12 cellular contexts compared by ENCODE assay signal in the genomic region with DNA sequence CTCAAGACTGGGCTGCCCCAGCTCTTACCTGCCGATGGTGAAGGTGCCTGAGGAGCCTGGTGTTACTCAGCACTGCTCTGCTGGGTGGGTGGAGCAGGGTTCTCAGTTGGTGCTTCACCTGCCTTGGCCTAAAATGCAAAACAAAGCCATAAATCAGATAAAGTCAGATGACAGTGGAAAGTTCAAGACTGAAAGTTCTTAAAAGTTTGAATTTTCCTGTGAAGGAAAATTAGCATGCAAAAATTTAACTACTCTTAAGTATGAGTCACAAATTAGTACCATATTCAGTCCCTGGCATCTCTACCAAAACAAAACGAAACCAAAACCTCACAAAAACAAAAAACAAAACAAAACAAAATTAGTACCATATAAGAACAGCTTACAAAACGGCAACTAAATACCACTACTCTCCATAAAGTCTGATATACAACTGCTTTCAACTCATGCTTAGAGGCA. TPM values are rescaled to one million over a fixed set of nuclear protein-coding genes. Genes with fewer than 3 reads are reported as not detected.
DNase-seq lines count a peak whose midpoint lies in the region; ATAC-seq, FAIRE-seq and TF ChIP-seq lines count a peak whose summit lies in the region.
"Had no signal": no experiment of that assay in that cellular context is flagged by ENCODE, and none has a peak within 500 bp of the region (broad histone marks: within the 10 kb centered on the region; RNA-seq: fewer than 3 reads in every experiment).

No MANE protein-coding gene starts in this region.

- H3K27ac ChIP-seq in GM12878 (ENCODE audit: control insufficient read depth, insufficient read depth), result peak overlapping the region; percentile 14; the same call in 1 of the 2 replicates
- H3K27ac ChIP-seq: 22Rv1 had no signal

- in situ Hi-C loops in GM12878 (cut with MboI), result no loop called here

- H3K79me2 ChIP-seq in GM12878 (ENCODE audit: control insufficient read depth, insufficient read depth, low read length), result no peaks in the 10 kb centered on the region

- H4K20me1 ChIP-seq in GM12878 (ENCODE audit: control insufficient read depth, insufficient read depth), result no peaks in the 10 kb centered on the region

- H3K9me3 ChIP-seq in GM12878 (replicated peaks; ENCODE audit: control insufficient read depth, insufficient read depth, low read length), result no peaks in the 10 kb centered on the region
- H3K9me3 ChIP-seq: HAP-1 had no signal

- ATAC-seq in activated CD4-positive, CD25-positive, alpha-beta regulatory T cell treated with anti-CD3 and anti-CD28 coated beads, Interleukin-2, amount 50 U/mL, for 24 hours, result peak; percentile 92 to 93
- ATAC-seq in HG03439 (IDR thresholded peaks at IDR 0.05; ENCODE audit: unreplicated experiment), result peak; percentile 85
- peak; percentile 68 for ATAC-seq in GM12878
- peak; percentile 67 to 71 for ATAC-seq in stimulated activated naive B cell treated with anti-CD40 and anti-IgM and Interleukin-4, amounts not matched to agents 10 μg/mL and 1 μg/mL and 100 μg/mL, for 72 hours (replicated peaks)

- no peak overlapping the region for H3K9ac ChIP-seq in GM12878 (ENCODE audit: control insufficient read depth, insufficient read depth, low read length)

- H2AFZ ChIP-seq in GM12878 (ENCODE audit: control insufficient read depth, low read depth, low read length), result peak overlapping the region; percentile 44; the same call in 1 of the 2 replicates

- DNase-seq in activated CD4-positive, CD25-positive, alpha-beta regulatory T cell (lab: John Stamatoyannopoulos, UW), result no peak
- DNase-seq in GM12878 (ENCODE audit: low read depth, low spot score) (no peak), SHP77 treated with DMSO at 0.1 percent for 48 hours (lab: John Stamatoyannopoulos, UW) (no peak), RPMI8226 (no peak), amygdala (lab: John Stamatoyannopoulos, UW) (no peak)
- no peak for DNase-seq in stimulated activated naive B cell treated with anti-CD40 and anti-IgM and Interleukin-4, amounts not matched to agents 10 μg/mL and 1 μg/mL and 100 μg/mL, for 72 hours

- H3K4me1 Mint-ChIP-seq in stimulated activated naive B cell treated with anti-CD40 and anti-IgM and Interleukin-4, amounts not matched to agents 10 μg/mL and 1 μg/mL and 100 μg/mL, for 72 hours, result peaks cover 6 to 14% of the 10 kb centered on the region in 2 donors
- H3K4me1 Mint-ChIP-seq: brain had no signal

- no peak for TF ChIP-seq POLR2A in GM12878 (IDR thresholded peaks at IDR 0.05; ENCODE audit: low read depth, low read length)

- SMC1A ChIA-PET in GM12878 (lab: Charles Lee; ENCODE audit: uncharacterized antibody, unreplicated experiment), result interaction anchor here (0.9 to 1.3 kb wide), 4 partner anchors 13 to 48 kb away, joined by 3 to 6 read pairs (median 3); no protein-coding TSS in a partner anchor

- no peak for TF ChIP-seq RAD21 in GM12878 (IDR thresholded peaks at IDR 0.05; ENCODE audit: insufficient read depth, low read depth, low read length)

- TF ChIP-seq CTCF in GM12878 (IDR thresholded peaks at IDR 0.05 in 2 of 3, conservative IDR thresholded peaks at IDR 0.05 in 1 of 3; ENCODE audit: control insufficient read depth in 2 of 3, extremely low read depth in 1 of 3, insufficient read depth in 1 of 3, low read depth in 3 of 3, low read length in 3 of 3), result no peak

- no TSS peak for BruUV-seq in GM12878 (replicated peaks; lab: Mats Ljungman, UMichigan)

- CTCF ChIA-PET in GM12878 (lab: Yijun Ruan, JAX), result interaction anchor here (0.7 to 1.0 kb wide), 2 partner anchors 49 to 548 kb away, joined by 3 to 4 read pairs; no protein-coding TSS in a partner anchor

- no peaks in the 10 kb centered on the region for H3K27me3 ChIP-seq in GM12878 (replicated peaks in 1 of 2; ENCODE audit: control insufficient read depth in 2 of 2, insufficient read depth in 2 of 2, low read length in 1 of 2)

- FAIRE-seq in GM12878 (lab: Jason Lieb, UNC), result no peak
- FAIRE-seq: islet of Langerhans had no signal

- H3K36me3 Mint-ChIP-seq in stimulated activated naive B cell treated with anti-CD40 and anti-IgM and Interleukin-4, amounts not matched to agents 10 μg/mL and 1 μg/mL and 100 μg/mL, for 72 hours, result peaks cover 28 to 36% of the 10 kb centered on the region in 2 donors

- peaks cover 2 to 37% of the 10 kb centered on the region in 2 experiments for H3K36me3 ChIP-seq in GM12878 (ENCODE audit: control insufficient read depth in 2 of 2, insufficient read depth in 2 of 2, low read length in 1 of 2)

- H3K4me3 ChIP-seq in GM12878, result no peak overlapping the region
- H3K4me3 ChIP-seq: HAP-1 had no signal

- peaks cover 9% of the 10 kb centered on the region; the same call in 1 of the 2 replicates for H3K4me1 ChIP-seq in GM12878 (ENCODE audit: control insufficient read depth, insufficient read depth, low read length)
- H3K4me1 ChIP-seq: HAP-1 had no signal

- peak overlapping the region in 1 of 2 donors; percentile 7 for H3K4me3 Mint-ChIP-seq in stimulated activated naive B cell treated with anti-CD40 and anti-IgM and Interleukin-4, amounts not matched to agents 10 μg/mL and 1 μg/mL and 100 μg/mL, for 72 hours
- H3K4me3 Mint-ChIP-seq: brain had no signal

- intact Hi-C loops in GM12878 (cut with micrococcal nuclease; ENCODE audit: unreplicated experiment), result no loop called here

- peak overlapping the region; percentile 9 for H3K27ac Mint-ChIP-seq in stimulated activated naive B cell treated with anti-CD40 and anti-IgM and Interleukin-4, amounts not matched to agents 10 μg/mL and 1 μg/mL and 100 μg/mL, for 72 hours
- H3K27ac Mint-ChIP-seq: brain had no signal

- no peaks in the 10 kb centered on the region for H3K9me3 Mint-ChIP-seq in stimulated activated naive B cell treated with anti-CD40 and anti-IgM and Interleukin-4, amounts not matched to agents 10 μg/mL and 1 μg/mL and 100 μg/mL, for 72 hours
- H3K9me3 Mint-ChIP-seq: brain had no signal

- H3K4me2 ChIP-seq in GM12878 (ENCODE audit: control insufficient read depth, insufficient read depth), result peak overlapping the region; percentile 50; the same call in 1 of the 2 replicates

- POLR2A ChIA-PET in GM12878 (lab: Charles Lee), result no interaction called here

- WGBS in GM12878 (ENCODE audit: insufficient coverage, insufficient replicate concordance, low lambda C conversion rate, missing lambda C conversion rate), result 14% methylated on average over 3 of the region's 3 CpGs

- RAD21 ChIA-PET in GM12878 (lab: Charles Lee; ENCODE audit: unreplicated experiment), result interaction anchor here (2.1 to 2.6 kb wide), 2 partner anchors 18 to 22 kb away, joined by 4 to 7 read pairs; a partner anchor contains a TSS

- no peaks in the 10 kb centered on the region for H3K27me3 Mint-ChIP-seq in stimulated activated naive B cell treated with anti-CD40 and anti-IgM and Interleukin-4, amounts not matched to agents 10 μg/mL and 1 μg/mL and 100 μg/mL, for 72 hours
- H3K27me3 Mint-ChIP-seq: brain had no signal

- no peak for TF ChIP-seq EP300 in GM12878 (IDR thresholded peaks at IDR 0.05; ENCODE audit: borderline replicate concordance in 1 of 2, control insufficient read depth in 1 of 2, low read depth in 2 of 2, low read length in 2 of 2)

TF ChIP-seq in GM12878, 131 proteins besides CTCF, POLR2A, EP300 and RAD21 (continues in another document):
- TF ChIP-seq TBL1XR1 (IDR thresholded peaks at IDR 0.05; ENCODE audit: low read depth, low read length) (no peak), YBX1 (IDR thresholded peaks at IDR 0.05) (no peak), FOXK2 (IDR thresholded peaks at IDR 0.05) (no peak), MTA3 (IDR thresholded peaks at IDR 0.05; ENCODE audit: borderline replicate concordance, low read length) (no peak), ATF7 (IDR thresholded peaks at IDR 0.05; ENCODE audit: low read depth) (peak; percentile 37)

RNA-seq across cellular contexts. Expression of a gene that starts 21.9 kb away (rescaled TPM):
- 110 and 114 TPM in 2 replicates for total RNA-seq in GM12878 (2013; cell fraction: nucleolus; rRNA removed)
- total RNA-seq in GM12878 (2014; rRNA removed) (71.7 and 83.5 TPM in 2 replicates), GM12878 (2014; rRNA removed; fragmentation: Illumina TruSeq; extraction: Trizol) (110 TPM in 2 replicates), GM12878 (2021) (221 and 234 TPM in 2 replicates)
- 46.5 TPM for polyA plus RNA-seq in GM12878 (2011; ENCODE audit: low read depth)
- polyA plus RNA-seq in GM12878 (2011; rRNA removed) (97.2 and 98.6 TPM in 2 replicates), GM12878 (2014; fragmentation: Illumina TruSeq; extraction: Trizol) (162 and 211 TPM in 2 replicates), GM12878 (2014; fragmentation: Nextera tagmentation; extraction: Ambion mirVana) (100 to 1,000 TPM in 1 of 2 experiments, 10 to 100 TPM in 1; 49.1 to 113 TPM), GM12878 (2014; rRNA removed) (116 and 123 TPM in 2 replicates), GM12878 (2016; fragmentation: Nextera tagmentation; extraction: Ambion mirVana) (100 to 1,000 TPM in 1 of 2 experiments, 10 to 100 TPM in 1; 25.9 to 169 TPM)
- 115 and 130 TPM in 2 replicates for polyA plus RNA-seq in GM12878 (2011; cell fraction: cytosol; rRNA removed)
- polyA plus RNA-seq in GM12878 (2011; cell fraction: nucleus; rRNA removed), result 180 and 225 TPM in 2 replicates
- polyA plus RNA-seq in GM12878 (2012), result 88.0 and 148 TPM in 2 replicates
- polyA minus RNA-seq in GM12878 (2011; rRNA and poly(A)+ RNA removed), result 59.5 and 81.5 TPM in 2 replicates
- polyA minus RNA-seq in GM12878 (2011; cell fraction: cytosol; rRNA and poly(A)+ RNA removed), result 34.6 and 35.9 TPM in 2 replicates
- polyA minus RNA-seq in GM12878 (2011; cell fraction: nucleus; rRNA and poly(A)+ RNA removed), result 102 and 136 TPM in 2 replicates

RNA-seq across cellular contexts. Expression of a gene that starts 27.4 kb away (rescaled TPM):
- not detected in 2 replicates for total RNA-seq in GM12878 (2013; cell fraction: nucleolus; rRNA removed)
- 0.71 and 0.73 TPM in 2 replicates for total RNA-seq in GM12878 (2014; rRNA removed)
- total RNA-seq in GM12878 (2014; rRNA removed; fragmentation: Illumina TruSeq; extraction: Trizol), result 0.97 and 1.1 TPM in 2 replicates
- 0.48 and 1.0 TPM in 2 replicates for total RNA-seq in GM12878 (2021)
- 0.08 TPM for polyA plus RNA-seq in GM12878 (2011; ENCODE audit: low read depth)
- not detected in 2 replicates for polyA plus RNA-seq in GM12878 (2011; rRNA removed)
- polyA plus RNA-seq in GM12878 (2011; cell fraction: cytosol; rRNA removed), result not detected in 2 replicates
- not detected in 2 replicates for polyA plus RNA-seq in GM12878 (2011; cell fraction: nucleus; rRNA removed)
- 0.12 and 0.94 TPM in 2 replicates for polyA plus RNA-seq in GM12878 (2012)
- 1.2 TPM in 2 replicates for polyA plus RNA-seq in GM12878 (2014; fragmentation: Illumina TruSeq; extraction: Trizol)
- under 1 TPM; 0.73 to 0.87 TPM for polyA plus RNA-seq in GM12878 (2014; fragmentation: Nextera tagmentation; extraction: Ambion mirVana)
- 0.78 and 0.84 TPM in 2 replicates for polyA plus RNA-seq in GM12878 (2014; rRNA removed)
- under 1 TPM; 0.62 to 0.82 TPM for polyA plus RNA-seq in GM12878 (2016; fragmentation: Nextera tagmentation; extraction: Ambion mirVana)
- not detected in 2 replicates for polyA minus RNA-seq in GM12878 (2011; rRNA and poly(A)+ RNA removed)
- not detected in 2 replicates for polyA minus RNA-seq in GM12878 (2011; cell fraction: cytosol; rRNA and poly(A)+ RNA removed)
- polyA minus RNA-seq in GM12878 (2011; cell fraction: nucleus; rRNA and poly(A)+ RNA removed), result not detected in 2 replicates
